In genomic region chr1:5448486-5448885, GRCh38 we compare ENCODE assay signal across 16 cellular contexts.
DNase-seq lines count a peak whose midpoint lies in the region; ATAC-seq and TF ChIP-seq lines count a peak whose summit lies in the region.
"Had no signal": no experiment of that assay in that cellular context is flagged by ENCODE, and none has a peak within 500 bp of the region (broad histone marks: within the 10 kb centered on the region; RNA-seq: fewer than 3 reads in every experiment).

No MANE protein-coding gene starts in this region.

- H3K23me2 ChIP-seq in H9 (ENCODE audit: insufficient read length, low read depth, low read length, poor library complexity, severe bottlenecking): no peaks in the 10 kb centered on the region

- no peak overlapping the region for H3K18ac ChIP-seq in H9 (ENCODE audit: insufficient read length, low read depth, low read length)

- H3K27ac ChIP-seq in H9 (ENCODE audit: insufficient read length, low read depth, low read length) (no peak overlapping the region), endodermal cell (ENCODE audit: low read depth, low read length) (no peak overlapping the region), esophagus squamous epithelium (no peak overlapping the region)
- H3K27ac ChIP-seq: HL-60, right lobe of liver, SJSA1, suprapubic skin had no signal

- no peak overlapping the region for H2BK15ac ChIP-seq in H9 (ENCODE audit: low read depth, low read length)

- no peaks in the 10 kb centered on the region for H3K9me3 ChIP-seq in H9 (ENCODE audit: control insufficient read depth, low read depth, low read length)
- no peaks in the 10 kb centered on the region for H3K9me3 ChIP-seq in endodermal cell (ENCODE audit: control insufficient read depth, low read length)
- no peaks in the 10 kb centered on the region for H3K9me3 ChIP-seq in esophagus squamous epithelium
- H3K9me3 ChIP-seq: Caco-2, MG63, right lobe of liver, suprapubic skin had no signal

- no peak overlapping the region for H3K4me2 ChIP-seq in H9 (ENCODE audit: insufficient read depth, insufficient read length, low read length)

- H3K14ac ChIP-seq in H9 (ENCODE audit: insufficient read depth, low read length): no peak overlapping the region

- TF ChIP-seq CTCF in H9 (conservative IDR thresholded peaks at IDR 0.05): peak; percentile 67
- peak; percentile 37 for TF ChIP-seq CTCF in activated CD8-positive, alpha-beta T cell treated with anti-CD3 and anti-CD28 coated beads for 36 hours (IDR thresholded peaks at IDR 0.05)
- TF ChIP-seq CTCF in endodermal cell (conservative IDR thresholded peaks at IDR 0.05): peak; percentile 75
- no peak for TF ChIP-seq CTCF in esophagus squamous epithelium (IDR thresholded peaks at IDR 0.05)

- no CpG with 5 or more reads among the region's 6 CpGs for WGBS in H9 (ENCODE audit: extremely low coverage, insufficient read length, low lambda C conversion rate)
- WGBS in endodermal cell (ENCODE audit: insufficient coverage in 1 of 2, insufficient read length in 1 of 2), 2 experiments: 85 to 87% methylated on average over 6 of the region's 6 CpGs
- 66 to 71% methylated on average over 6 of the region's 6 CpGs for WGBS in esophagus squamous epithelium, 2 donors

- H3K27me3 Mint-ChIP-seq in H9 (ENCODE audit: low read depth) (peaks cover 12% of the 10 kb centered on the region; the same call in 1 of the 2 replicates), endodermal cell (ENCODE audit: insufficient read depth) (peaks cover 8% of the 10 kb centered on the region)
- no peaks in the 10 kb centered on the region for H3K27me3 Mint-ChIP-seq in activated CD8-positive, alpha-beta T cell treated with anti-CD3 and anti-CD28 coated beads for 36 hours

- H3K27me3 ChIP-seq in H9 (ENCODE audit: insufficient read depth, low read length): no peaks in the 10 kb centered on the region
- H3K27me3 ChIP-seq in endodermal cell (ENCODE audit: control insufficient read depth, insufficient read depth, low read length, poor library complexity, severe bottlenecking): no peaks in the 10 kb centered on the region
- peaks cover 0 to 86% (median 0%) of the 10 kb centered on the region in 4 donors for H3K27me3 ChIP-seq in esophagus squamous epithelium
- H3K27me3 ChIP-seq: MG63, right lobe of liver, SJSA1 had no signal

- H4K8ac ChIP-seq in H9 (replicated peaks; ENCODE audit: insufficient read length, low read depth, low read length): no peak overlapping the region

- H3K36me3 ChIP-seq in endodermal cell (ENCODE audit: control insufficient read depth, insufficient read depth, low read length): no peaks in the 10 kb centered on the region
- no peaks in the 10 kb centered on the region for H3K36me3 ChIP-seq in esophagus squamous epithelium
- H3K36me3 ChIP-seq: MG63, right lobe of liver, SJSA1, suprapubic skin had no signal

- no peak overlapping the region for H3K4me3 Mint-ChIP-seq in H9
- H3K4me3 Mint-ChIP-seq in activated CD8-positive, alpha-beta T cell treated with anti-CD3 and anti-CD28 coated beads for 36 hours: no peak overlapping the region
- H3K4me3 Mint-ChIP-seq in endodermal cell: no peak overlapping the region

- peak; percentile 23 for DNase-seq in COR-L47 (lab: John Stamatoyannopoulos, UW)
- DNase-seq in H9: peak; percentile 62
- DNase-seq in activated CD8-positive, alpha-beta T cell treated with anti-CD3 and anti-CD28 coated beads for 36 hours: peak; percentile 49
- DNase-seq in endodermal cell: peak; percentile 87
- no peak for DNase-seq in esophagus squamous epithelium (lab: John Stamatoyannopoulos, UW)
- no peak for DNase-seq in NCI-H2029 treated with DMSO at 0.1 percent for 48 hours (lab: John Stamatoyannopoulos, UW)
- DNase-seq: amygdala, kidney, MG63, NCI-H526, right lobe of liver had no signal

- H2AK5ac ChIP-seq in H9 (ENCODE audit: insufficient read length, low read length): no peak overlapping the region

- ATAC-seq in activated CD8-positive, alpha-beta T cell treated with anti-CD3 and anti-CD28 coated beads for 36 hours: no peak
- ATAC-seq in HG03460 (IDR thresholded peaks at IDR 0.05; ENCODE audit: unreplicated experiment): no peak
- ATAC-seq: right lobe of liver had no signal

- no peak for TF ChIP-seq POLR2A in esophagus squamous epithelium (IDR thresholded peaks at IDR 0.05)

- H3K9me3 Mint-ChIP-seq in H9: no peaks in the 10 kb centered on the region
- H3K9me3 Mint-ChIP-seq in activated CD8-positive, alpha-beta T cell treated with anti-CD3 and anti-CD28 coated beads for 36 hours: no peaks in the 10 kb centered on the region
- H3K9me3 Mint-ChIP-seq in endodermal cell: no peaks in the 10 kb centered on the region

- H2BK5ac ChIP-seq in H9 (ENCODE audit: insufficient read length, low read length): no peak overlapping the region

- H3K27ac Mint-ChIP-seq in H9 (no peak overlapping the region), endodermal cell (no peak overlapping the region)
- no peak overlapping the region for H3K27ac Mint-ChIP-seq in activated CD8-positive, alpha-beta T cell treated with anti-CD3 and anti-CD28 coated beads for 36 hours

- no peak overlapping the region for H2BK120ac ChIP-seq in H9 (ENCODE audit: low read depth, low read length, poor library complexity, severe bottlenecking)

- no peak overlapping the region for H4K91ac ChIP-seq in H9 (ENCODE audit: insufficient read length, low read depth, low read length)

- no peaks in the 10 kb centered on the region for H3K79me1 ChIP-seq in H9 (ENCODE audit: insufficient read depth, low read depth, low read length, poor library complexity, severe bottlenecking)

- no peak overlapping the region for H3K23ac ChIP-seq in H9 (ENCODE audit: insufficient read length, low read depth, low read length)

- no peak overlapping the region for H3T11ph ChIP-seq in H9 (ENCODE audit: low read length)

- no peak overlapping the region for H3K9ac ChIP-seq in H9 (ENCODE audit: extremely low read depth, insufficient read length, low read length)
- H3K9ac ChIP-seq in endodermal cell (ENCODE audit: extremely low read depth, low read length, poor library complexity, severe bottlenecking): no peak overlapping the region

- H3K36me3 Mint-ChIP-seq in H9 (ENCODE audit: insufficient read depth in 1 of 3, low read depth in 3 of 3) (no peaks in the 10 kb centered on the region), endodermal cell (ENCODE audit: low read depth) (no peaks in the 10 kb centered on the region)
- no peaks in the 10 kb centered on the region for H3K36me3 Mint-ChIP-seq in activated CD8-positive, alpha-beta T cell treated with anti-CD3 and anti-CD28 coated beads for 36 hours (ENCODE audit: low read depth)

- H3K4me1 ChIP-seq in H9 (ENCODE audit: insufficient read depth, low read length): no peaks in the 10 kb centered on the region
- no peaks in the 10 kb centered on the region for H3K4me1 ChIP-seq in endodermal cell (ENCODE audit: control insufficient read depth, insufficient read depth, low read length)
- H3K4me1 ChIP-seq in esophagus squamous epithelium: no peaks in the 10 kb centered on the region
- H3K4me1 ChIP-seq: Caco-2, right lobe of liver, SJSA1, suprapubic skin had no signal

- H3K4ac ChIP-seq in H9 (ENCODE audit: low read depth, low read length): no peak overlapping the region

- peaks cover 8 to 11% of the 10 kb centered on the region in 2 experiments for H3K4me1 Mint-ChIP-seq in H9
- peaks cover 3% of the 10 kb centered on the region for H3K4me1 Mint-ChIP-seq in activated CD8-positive, alpha-beta T cell treated with anti-CD3 and anti-CD28 coated beads for 36 hours (ENCODE audit: low read depth)
- no peaks in the 10 kb centered on the region for H3K4me1 Mint-ChIP-seq in endodermal cell

- H2BK12ac ChIP-seq in H9 (ENCODE audit: insufficient read length, low read depth, low read length): no peak overlapping the region

- POLR2A ChIA-PET in activated CD8-positive, alpha-beta T cell treated with anti-CD3 and anti-CD28 coated beads for 36 hours (lab: Charles Lee): no interaction called here

- H3K56ac ChIP-seq in H9 (ENCODE audit: insufficient read length, low read depth, low read length): no peak overlapping the region

- intact Hi-C loops in activated CD8-positive, alpha-beta T cell treated with anti-CD3 and anti-CD28 coated beads for 36 hours (cut with micrococcal nuclease): no loop called here
- intact Hi-C loops in esophagus squamous epithelium (cut with DNase I): no loop called here

- H2BK20ac ChIP-seq in H9 (ENCODE audit: low read depth, low read length, poor library complexity, severe bottlenecking): no peak overlapping the region

- CTCF ChIA-PET in activated CD8-positive, alpha-beta T cell treated with anti-CD3 and anti-CD28 coated beads for 36 hours (lab: Charles Lee): interaction anchor here (1.0 kb wide), 2 partner anchors 62 to 151 kb away, joined by 3 to 5 read pairs; no protein-coding TSS in a partner anchor

- no peaks in the 10 kb centered on the region for H3K79me2 ChIP-seq in H9 (ENCODE audit: insufficient read depth, low read length)

- no peak overlapping the region for H4K5ac ChIP-seq in H9 (ENCODE audit: insufficient read length, low read depth, low read length)

- H4K20me1 ChIP-seq in H9 (ENCODE audit: control insufficient read depth, insufficient read depth, insufficient read length): no peaks in the 10 kb centered on the region

- H3K4me3 ChIP-seq in endodermal cell (ENCODE audit: low read length): no peak overlapping the region
- no peak overlapping the region for H3K4me3 ChIP-seq in esophagus squamous epithelium
- H3K4me3 ChIP-seq: MG63, right lobe of liver, SJSA1, suprapubic skin had no signal

- no peak overlapping the region for H2AFZ ChIP-seq in H9 (ENCODE audit: low read length)

Comparison
In these comparisons a context has a peak if more than half of its experiments do, and no peak if none do; other contexts are left out.
1. DNase-seq: peak in COR-L47 (single experiment), H9 (single experiment), activated CD8-positive, alpha-beta T cell treated with anti-CD3 and anti-CD28 coated beads for 36 hours (single experiment) and endodermal cell (single experiment); none in esophagus squamous epithelium (single experiment) and NCI-H2029 treated with DMSO at 0.1 percent for 48 hours (single experiment).
2. CTCF ChIP-seq: peak in H9 (single experiment), activated CD8-positive, alpha-beta T cell treated with anti-CD3 and anti-CD28 coated beads for 36 hours (single experiment) and endodermal cell (single experiment); none in esophagus squamous epithelium (0 of 6).